ENCODE assay signal across 11 cellular contexts in genomic region chr4:87502580-87503238, GRCh38. TPM values are rescaled to one million over a fixed set of nuclear protein-coding genes. Genes with fewer than 3 reads are reported as not detected.
DNase-seq lines count a peak whose midpoint lies in the region; ATAC-seq and TF ChIP-seq lines count a peak whose summit lies in the region.
"Had no signal": no experiment of that assay in that cellular context is flagged by ENCODE, and none has a peak within 500 bp of the region (broad histone marks: within the 10 kb centered on the region; RNA-seq: fewer than 3 reads in every experiment).

No MANE protein-coding gene starts in this region.

- DNase-seq in HCEC 1CT (peak; percentile 5), NCI-H774 (lab: John Stamatoyannopoulos, UW) (peak; percentile 1), foreskin fibroblast (peak; percentile 28 to 58), gastrocnemius medialis (no peak), NK-92 (lab: John Stamatoyannopoulos, UW; ENCODE audit: unreplicated experiment) (no peak), NCI-H2107 (lab: John Stamatoyannopoulos, UW) (no peak), GM03348 (ENCODE audit: low spot score) (no peak), WTC11 (ENCODE audit: low spot score) (no peak)
- DNase-seq: cerebellar nuclear complex; stimulated activated naive CD4-positive, alpha-beta T cell treated with Interleukin-2 at 50 U/mL for 16 hours had no signal

- H3K4me3 Mint-ChIP-seq in WTC11 = no peak overlapping the region

- peak; percentile 22 to 42 for ATAC-seq in gastrocnemius medialis
- ATAC-seq in WTC11 = no peak

- peak in 1 of 2 donors; percentile 9 for TF ChIP-seq POLR2A in gastrocnemius medialis (IDR thresholded peaks at IDR 0.05)

- in situ Hi-C loops in gastrocnemius medialis (cut with MboI; ENCODE audit: low sequenced_read_pairs in 4 of 4) = no loop called here

- intact Hi-C loops in gastrocnemius medialis (cut with DNase I; ENCODE audit: low total_unique reads) = no loop called here

- TF ChIP-seq CTCF in foreskin fibroblast (IDR thresholded peaks at IDR 0.05; ENCODE audit: low read depth, low read length) (no peak), gastrocnemius medialis (IDR thresholded peaks at IDR 0.05 in 4 of 5, conservative IDR thresholded peaks at IDR 0.05 in 1 of 5) (no peak), WTC11 (IDR thresholded peaks at IDR 0.05) (no peak)

- H3K4me3 ChIP-seq in foreskin fibroblast (ENCODE audit: low read depth in 1 of 2, low read length in 2 of 2) (no peak overlapping the region), gastrocnemius medialis (no peak overlapping the region)
- H3K4me3 ChIP-seq: skin epidermis had no signal

- CTCF ChIA-PET in WTC11 (lab: Charles Lee) = no interaction called here

- H3K9me3 ChIP-seq in gastrocnemius medialis = no peaks in the 10 kb centered on the region

- H3K9me3 Mint-ChIP-seq in WTC11 = no peaks in the 10 kb centered on the region

- POLR2A ChIA-PET in WTC11 (lab: Charles Lee) = no interaction called here

- H3K27ac Mint-ChIP-seq in WTC11 = no peak overlapping the region

- H3K4me1 Mint-ChIP-seq in WTC11 = 0 out of 2 replicates have a peak, but pooled peaks cover 3% of the 10 kb centered on the region

- H3K4me1 ChIP-seq in gastrocnemius medialis = peaks cover 3 to 33% of the 10 kb centered on the region in 2 donors

- no peaks in the 10 kb centered on the region for H3K27me3 ChIP-seq in gastrocnemius medialis

- H3K27me3 Mint-ChIP-seq in WTC11 (ENCODE audit: low read depth) = no peaks in the 10 kb centered on the region

- H3K36me3 Mint-ChIP-seq in WTC11 = no peaks in the 10 kb centered on the region

- peaks cover 0 to 9% of the 10 kb centered on the region in 2 donors for H3K36me3 ChIP-seq in gastrocnemius medialis

- H3K27ac ChIP-seq in gastrocnemius medialis = peak overlapping the region; percentile 19 to 64 (median 52)

TF ChIP-seq in WTC11, 78 proteins besides CTCF, POLR2A, EP300 and RAD21:
- TF ChIP-seq ATF6 (CRISPR knock-in tag; IDR thresholded peaks at IDR 0.05) = no peak
- TF ChIP-seq TP53 (CRISPR knock-in tag; IDR thresholded peaks at IDR 0.05) = no peak
- no peak for TF ChIP-seq TCF7 (CRISPR knock-in tag; IDR thresholded peaks at IDR 0.05; ENCODE audit: low read depth)
- TF ChIP-seq USF2 (CRISPR knock-in tag; IDR thresholded peaks at IDR 0.05) = no peak
- no peak for TF ChIP-seq NFATC4 (CRISPR knock-in tag; IDR thresholded peaks at IDR 0.05)
- TF ChIP-seq NR2C2 (CRISPR knock-in tag; IDR thresholded peaks at IDR 0.05) = no peak
- no peak for TF ChIP-seq HMGXB4 (CRISPR knock-in tag; IDR thresholded peaks at IDR 0.05)
- no peak for TF ChIP-seq GRHL2 (CRISPR knock-in tag; IDR thresholded peaks at IDR 0.05; ENCODE audit: insufficient replicate concordance, severe bottlenecking)
- TF ChIP-seq GTF2I (CRISPR knock-in tag; conservative IDR thresholded peaks at IDR 0.05) = no peak
- no peak for TF ChIP-seq NFYB (CRISPR knock-in tag; conservative IDR thresholded peaks at IDR 0.05; ENCODE audit: low read depth)
- no peak for TF ChIP-seq ERG (CRISPR knock-in tag; IDR thresholded peaks at IDR 0.05)
- TF ChIP-seq ZNF121 (CRISPR knock-in tag; IDR thresholded peaks at IDR 0.05) = no peak
- no peak for TF ChIP-seq OVOL2 (CRISPR knock-in tag; IDR thresholded peaks at IDR 0.05; ENCODE audit: borderline replicate concordance)
- TF ChIP-seq CREM (CRISPR knock-in tag; IDR thresholded peaks at IDR 0.05) = no peak
- no peak for TF ChIP-seq KAT7 (CRISPR knock-in tag; IDR thresholded peaks at IDR 0.05; ENCODE audit: borderline replicate concordance)
- TF ChIP-seq SP1 (CRISPR knock-in tag; conservative IDR thresholded peaks at IDR 0.05) = no peak
- no peak for TF ChIP-seq E2F4 (CRISPR knock-in tag; IDR thresholded peaks at IDR 0.05; ENCODE audit: borderline replicate concordance, low read depth)
- TF ChIP-seq ZNF416 (CRISPR knock-in tag; IDR thresholded peaks at IDR 0.05) = no peak
- no peak for TF ChIP-seq SMAD3 (CRISPR knock-in tag; IDR thresholded peaks at IDR 0.05; ENCODE audit: borderline replicate concordance)
- no peak for TF ChIP-seq IRF2 (CRISPR knock-in tag; IDR thresholded peaks at IDR 0.05; ENCODE audit: borderline replicate concordance, low read depth)

RNA-seq across cellular contexts. Expression of gene SPARCL1, which starts 26.5 kb away (rescaled TPM):
- total RNA-seq in gastrocnemius medialis (100 to 1,000 TPM; 225 to 357 (median 273) TPM), WTC11 (2021) (0.82 to 0.89 TPM (median 0.85 TPM) in 3 replicates)

Comparison
In these comparisons a context has a peak if more than half of its experiments do, and no peak if none do; other contexts are left out.
1. DNase-seq: peak in HCEC 1CT (single experiment), NCI-H774 (single experiment) and foreskin fibroblast (2 of 2); none in gastrocnemius medialis (0 of 2), NK-92 (single experiment), NCI-H2107 (single experiment), GM03348 (single experiment) and WTC11 (single experiment).
2. RNA of gene SPARCL1, which starts 26.5 kb away (total RNA-seq): 225 to 357 TPM in gastrocnemius medialis; 0.82 to 0.89 TPM in WTC11; every median in the first group is over 100 times any median in the second.